In the genomic region with DNA sequence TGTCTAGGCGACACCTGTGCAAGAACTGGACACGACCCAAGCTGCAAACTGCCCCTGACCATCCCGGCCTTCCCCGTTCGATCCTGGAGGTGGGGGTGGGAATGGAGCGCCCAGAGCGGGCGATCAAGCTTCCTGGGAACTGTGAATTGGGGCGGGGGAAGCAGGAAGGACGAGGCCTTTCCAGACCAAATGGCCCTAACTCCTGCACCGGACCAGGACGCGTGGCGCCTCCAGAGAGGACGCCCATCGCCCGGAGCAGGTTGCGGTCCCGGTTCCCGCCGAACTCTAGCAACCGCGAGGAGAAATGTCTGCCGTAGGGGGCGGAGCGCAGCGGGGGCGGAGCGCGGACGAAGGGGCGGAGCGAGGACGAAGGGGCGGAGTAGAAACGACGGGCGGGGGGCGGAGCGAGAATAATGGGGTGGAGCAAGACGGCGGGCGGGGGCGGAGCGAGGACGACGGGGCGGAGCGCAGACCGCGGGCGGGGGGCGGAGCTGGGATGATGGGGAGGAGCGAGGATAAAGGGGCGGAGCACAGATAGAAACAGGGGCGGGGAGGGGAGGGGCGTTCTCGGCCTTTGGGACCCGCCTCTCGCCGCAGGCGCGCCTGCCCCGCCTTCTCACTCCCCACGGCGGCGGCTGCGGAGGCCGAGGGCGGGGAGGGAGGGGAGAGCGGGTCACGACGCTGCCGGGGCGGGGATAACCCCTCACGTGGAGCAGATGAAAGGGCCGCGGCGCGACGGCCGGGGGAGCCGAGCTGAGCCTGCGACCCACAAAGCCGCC, we compare ENCODE assay signal across 8 cellular contexts.
A peak's percentile ranks its signal among the peaks of the same experiment; 100 is the strongest.
DNase-seq lines count a peak whose midpoint lies in the region; FAIRE-seq and TF ChIP-seq lines count a peak whose summit lies in the region.

A gene (plus strand): TSS at position 695 of the 779 bp plus-strand sequence. CDS start 195 bp downstream, outside the sequence.

- H3K4me1 ChIP-seq in ACC112 (ENCODE audit: control insufficient read depth, insufficient read depth, low read length, unreplicated experiment) = no peaks in the 10 kb centered on the region
- peaks cover 40% of the 10 kb centered on the region for H3K4me1 ChIP-seq in HUES48 (ENCODE audit: control insufficient read depth, insufficient read depth, low read length)
- H3K4me1 ChIP-seq in OCI-LY3 (ENCODE audit: low read length) = peaks cover 16% of the 10 kb centered on the region

- peak within 1 kb of the TSS; percentile 88 for H3K4me3 ChIP-seq in ACC112 (ENCODE audit: low read depth, low read length)
- H3K4me3 ChIP-seq in HUES48 (ENCODE audit: low read depth, low read length) = peak within 1 kb of the TSS; percentile 93
- H3K4me3 ChIP-seq in OCI-LY3 (ENCODE audit: low read length) = peak within 1 kb of the TSS; percentile 85

- H2AFZ ChIP-seq in ACC112 (ENCODE audit: low read length, unreplicated experiment) = peak within 1 kb of the TSS; percentile 70
- H2AFZ ChIP-seq in OCI-LY3 (ENCODE audit: low read depth, low read length) = peak within 1 kb of the TSS; percentile 98

- TF ChIP-seq CTCF in OCI-LY3 (IDR thresholded peaks at IDR 0.05; ENCODE audit: low read depth, low read length) = no peak

- no peaks in the 10 kb centered on the region for H3K36me3 ChIP-seq in ACC112 (ENCODE audit: insufficient read depth, low read length)
- H3K36me3 ChIP-seq in HUES48 (ENCODE audit: control insufficient read depth, insufficient read depth, low read length) = no peaks in the 10 kb centered on the region
- peaks cover 5% of the 10 kb centered on the region for H3K36me3 ChIP-seq in OCI-LY3 (replicated peaks; ENCODE audit: low read depth, low read length)

- H3K9me3 ChIP-seq in HUES48 (ENCODE audit: control insufficient read depth, insufficient read depth, low read length) (no peaks in the 10 kb centered on the region), OCI-LY3 (ENCODE audit: insufficient read depth, low read length) (no peaks in the 10 kb centered on the region)

- H3K79me2 ChIP-seq in ACC112 (ENCODE audit: control insufficient read depth, insufficient read depth, low read length, unreplicated experiment) = peaks cover 20% of the 10 kb centered on the region
- peaks cover 40% of the 10 kb centered on the region for H3K79me2 ChIP-seq in OCI-LY3 (ENCODE audit: low read length)

- FAIRE-seq in GM19239 (lab: Jason Lieb, UNC) = peak; percentile 70

- H3K27ac ChIP-seq in ACC112 (ENCODE audit: low read depth, low read length) = no peak within 1 kb of the TSS
- peak within 1 kb of the TSS; percentile 80 for H3K27ac ChIP-seq in HUES48 (ENCODE audit: low read depth, low read length)
- H3K27ac ChIP-seq in OCI-LY3 (ENCODE audit: low read length) = no peak within 1 kb of the TSS

- peak within 1 kb of the TSS; percentile 98 for H3K4me2 ChIP-seq in OCI-LY3 (ENCODE audit: low read length)

- DNase-seq in GM19239 (ENCODE audit: insufficient read length, low spot score) = peak; percentile 82
- DNase-seq in activated T-cell treated with anti-CD3 and anti-CD28 coated beads for 4 hours = peak; percentile 93
- peak; percentile 63 for DNase-seq in epidermal melanocyte (ENCODE audit: insufficient read length, low spot score)
- peak; percentile 96 for DNase-seq in midbrain (lab: John Stamatoyannopoulos, UW)
- DNase-seq in stimulated activated CD8-positive, alpha-beta memory T cell treated with anti-CD3 and anti-CD28 coated beads, Interleukin-15, amount 100 ng/mL, for 1 hour (ENCODE audit: low read depth) = peak; percentile 90

- peak within 1 kb of the TSS; percentile 83 for H3K9ac ChIP-seq in HUES48 (ENCODE audit: low read depth, low read length)
- peak within 1 kb of the TSS; percentile 70 for H3K9ac ChIP-seq in OCI-LY3 (ENCODE audit: low read length)

- H3K27me3 ChIP-seq in ACC112 (ENCODE audit: insufficient read depth, low read length) (no peaks in the 10 kb centered on the region), HUES48 (ENCODE audit: control insufficient read depth, insufficient read depth, low read length) (no peaks in the 10 kb centered on the region), OCI-LY3 (ENCODE audit: low read depth, low read length) (no peaks in the 10 kb centered on the region; the same call in 1 of the 2 replicates)

- peaks cover 23% of the 10 kb centered on the region for H4K20me1 ChIP-seq in OCI-LY3 (ENCODE audit: insufficient read depth, low read length)
